20 cellular contexts compared by ENCODE assay signal in the genomic region with DNA sequence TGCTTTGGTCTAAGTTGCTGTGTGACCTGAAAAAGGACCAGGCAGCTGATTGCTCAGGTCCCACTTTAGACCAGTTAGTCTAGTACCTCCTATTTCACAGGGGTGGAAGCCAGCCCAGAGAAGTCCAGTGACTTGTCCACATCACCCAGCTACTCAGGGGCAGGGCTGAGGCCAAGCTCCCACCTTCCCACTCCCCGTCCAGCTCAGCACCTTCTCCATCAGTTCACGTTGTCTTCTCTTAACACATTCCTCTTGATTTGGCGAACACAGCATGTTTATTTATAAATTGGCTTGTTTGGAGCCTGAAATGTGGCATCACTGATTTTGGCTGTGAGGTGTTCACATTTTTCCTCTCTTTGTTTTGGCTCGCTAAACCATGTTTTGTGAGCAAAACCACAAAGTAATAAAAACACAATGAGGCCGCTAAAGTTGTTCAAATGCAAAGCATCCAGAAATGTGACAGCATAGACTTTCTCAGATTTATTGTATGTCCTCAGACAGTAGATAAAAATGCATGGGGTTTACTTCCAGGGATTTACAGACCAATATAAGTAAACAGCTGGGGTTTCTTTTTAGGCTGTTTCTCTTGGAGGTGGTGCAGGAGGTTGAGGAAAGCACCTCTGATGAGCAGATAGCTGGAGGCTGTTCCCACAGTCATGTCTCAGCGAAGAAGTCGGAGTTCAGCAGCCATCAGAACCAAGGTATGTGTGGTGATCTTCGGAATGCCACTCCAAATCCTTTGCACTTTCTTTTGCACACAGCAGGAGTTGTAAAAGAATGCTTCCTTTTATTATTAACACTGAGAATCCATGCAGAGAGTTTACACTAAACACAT.
DNase-seq lines count a peak whose midpoint lies in the region; ATAC-seq, FAIRE-seq and TF ChIP-seq lines count a peak whose summit lies in the region.
"Had no signal": no experiment of that assay in that cellular context is flagged by ENCODE, and none has a peak within 500 bp of the region (broad histone marks: within the 10 kb centered on the region; RNA-seq: fewer than 3 reads in every experiment).

No MANE protein-coding gene starts in this region.

- no peak overlapping the region for H3K4me3 Mint-ChIP-seq in astrocyte (ENCODE audit: unreplicated experiment)
- H3K4me3 Mint-ChIP-seq: activated CD4-positive, alpha-beta memory T cell treated with anti-CD3 and anti-CD28 coated beads, Interleukin-2, amount 10 ng/mL, durations not matched to agents 7 days and 5 days; dendritic cell treated with granulocyte-macrophage colony-stimulating factor and Interleukin-4, amounts not matched to agents 40 ng/mL and 50 ng/mL, for 4 days had no signal

- H3K4me1 ChIP-seq in astrocyte (ENCODE audit: insufficient read depth, low read length) (peaks cover 24% of the 10 kb centered on the region), foreskin keratinocyte (no peaks in the 10 kb centered on the region), psoas muscle (no peaks in the 10 kb centered on the region)
- H3K4me1 ChIP-seq: left lung had no signal

- no peak for TF ChIP-seq CTCF in astrocyte (IDR thresholded peaks at IDR 0.05; ENCODE audit: insufficient read depth, low read depth, low read length)
- TF ChIP-seq CTCF in foreskin keratinocyte (conservative IDR thresholded peaks at IDR 0.05): no peak
- no peak for TF ChIP-seq CTCF in psoas muscle (IDR thresholded peaks at IDR 0.05)

- H4K20me1 ChIP-seq in astrocyte (ENCODE audit: insufficient read depth, low read length): no peaks in the 10 kb centered on the region

- H3K27me3 Mint-ChIP-seq in astrocyte (ENCODE audit: low read depth, unreplicated experiment): peaks cover 11% of the 10 kb centered on the region
- H3K27me3 Mint-ChIP-seq: activated CD4-positive, alpha-beta memory T cell treated with anti-CD3 and anti-CD28 coated beads, Interleukin-2, amount 10 ng/mL, durations not matched to agents 7 days and 5 days; dendritic cell treated with granulocyte-macrophage colony-stimulating factor and Interleukin-4, amounts not matched to agents 40 ng/mL and 50 ng/mL, for 4 days had no signal

- no peak overlapping the region for H2AFZ ChIP-seq in astrocyte (ENCODE audit: low read depth, low read length)

- H3K27me3 ChIP-seq in astrocyte (ENCODE audit: insufficient read depth, low read length) (peaks cover 6% of the 10 kb centered on the region), foreskin keratinocyte (peaks cover 48% of the 10 kb centered on the region), psoas muscle (ENCODE audit: insufficient read depth in 3 of 3, low read length in 2 of 3) (no peaks in the 10 kb centered on the region)
- H3K27me3 ChIP-seq: esophagus squamous epithelium, left lung, stomach had no signal

- no peaks in the 10 kb centered on the region for H3K36me3 Mint-ChIP-seq in astrocyte (ENCODE audit: low read depth, unreplicated experiment)

- no peaks in the 10 kb centered on the region for H3K79me2 ChIP-seq in astrocyte (ENCODE audit: insufficient read depth, low read length)

- no peak overlapping the region for H3K9ac ChIP-seq in astrocyte (ENCODE audit: low read length)

- H3K9me3 ChIP-seq in astrocyte (ENCODE audit: insufficient read depth, low read depth, low read length) (no peaks in the 10 kb centered on the region), psoas muscle (no peaks in the 10 kb centered on the region)
- H3K9me3 ChIP-seq: esophagus squamous epithelium, left lung, stomach had no signal

- FAIRE-seq in astrocyte (lab: Jason Lieb, UNC): peak; percentile 13
- FAIRE-seq: D721Med, RCC 7860 had no signal

- intact Hi-C loops in left colon (cut with DNase I, micrococcal nuclease): loop anchor here in 1 of 2 donors (10.0 kb wide), 1 partner anchor 68 kb away; no protein-coding TSS in a partner anchor
- intact Hi-C loops in psoas muscle (cut with DNase I): no loop called here

- in situ Hi-C loops in ACHN (cut with HindIII; ENCODE audit: low pct_ligation_motif_present, low pct_unique_long_range_greater_than_20kb, low sequenced_read_pairs): no loop called here

- H3K36me3 ChIP-seq in astrocyte (ENCODE audit: insufficient read depth, low read length) (no peaks in the 10 kb centered on the region), psoas muscle (ENCODE audit: insufficient read depth in 1 of 2, low read depth in 1 of 2) (no peaks in the 10 kb centered on the region)
- H3K36me3 ChIP-seq: esophagus squamous epithelium, left lung, stomach had no signal

- whole genome bisulfite sequencing in psoas muscle, 3 donors: 45 to 74% (median 47%) methylated on average over 8 of the region's 8 CpGs

- no peak overlapping the region for H3K4me3 ChIP-seq in astrocyte (ENCODE audit: insufficient read depth, low read depth, low read length)
- no peak overlapping the region for H3K4me3 ChIP-seq in psoas muscle
- H3K4me3 ChIP-seq: esophagus squamous epithelium, left lung, stomach had no signal

- peak overlapping the region; percentile 26 for H3K4me2 ChIP-seq in astrocyte (ENCODE audit: low read length)

- no peak overlapping the region for H3K27ac ChIP-seq in astrocyte (ENCODE audit: low read depth, low read length)
- no peak overlapping the region for H3K27ac ChIP-seq in foreskin keratinocyte
- H3K27ac ChIP-seq in psoas muscle: no peak overlapping the region
- H3K27ac ChIP-seq: esophagus squamous epithelium, left lung, stomach had no signal

- DNase-seq in AG08395 (ENCODE audit: low spot score) (peak; percentile 41), GM04503 (ENCODE audit: low read depth) (peak; percentile 47), astrocyte (ENCODE audit: low read depth) (peak; percentile 71), foreskin keratinocyte (peak; percentile 40 to 71), left colon (no peak), ACHN (no peak), psoas muscle (no peak)
- no peak for DNase-seq in stimulated activated naive CD4-positive, alpha-beta T cell (lab: John Stamatoyannopoulos, UW)
- DNase-seq: activated CD4-positive, alpha-beta memory T cell treated with anti-CD3 and anti-CD28 coated beads, Interleukin-2, amount 10 ng/mL, durations not matched to agents 7 days and 5 days; anterior cingulate cortex; esophagus squamous epithelium; Karpas-422; left lung; NCI-H748 treated with DMSO at 0.1 percent for 48 hours; posterior cingulate gyrus; stimulated activated CD4-positive, alpha-beta T cell treated with anti-CD3 and anti-CD28 coated beads, Interleukin-12 subunit alpha, Interleukin-12 subunit beta, amount 100 ng/mL, for 4 hours; stomach had no signal

- H3K4me1 Mint-ChIP-seq in astrocyte (ENCODE audit: low read depth, unreplicated experiment): peaks cover 21% of the 10 kb centered on the region

- H3K9me3 Mint-ChIP-seq in astrocyte (ENCODE audit: unreplicated experiment): peaks cover 1% of the 10 kb centered on the region
- H3K9me3 Mint-ChIP-seq: activated CD4-positive, alpha-beta memory T cell treated with anti-CD3 and anti-CD28 coated beads, Interleukin-2, amount 10 ng/mL, durations not matched to agents 7 days and 5 days; dendritic cell treated with granulocyte-macrophage colony-stimulating factor and Interleukin-4, amounts not matched to agents 40 ng/mL and 50 ng/mL, for 4 days had no signal

- peak; percentile 40 for ATAC-seq in foreskin keratinocyte
- no peak for ATAC-seq in left colon
- ATAC-seq in psoas muscle: no peak
- ATAC-seq: left lung had no signal

- H3K27ac Mint-ChIP-seq in astrocyte (ENCODE audit: unreplicated experiment): no peak overlapping the region
- H3K27ac Mint-ChIP-seq: activated CD4-positive, alpha-beta memory T cell treated with anti-CD3 and anti-CD28 coated beads, Interleukin-2, amount 10 ng/mL, durations not matched to agents 7 days and 5 days; dendritic cell treated with granulocyte-macrophage colony-stimulating factor and Interleukin-4, amounts not matched to agents 40 ng/mL and 50 ng/mL, for 4 days had no signal

Comparison
In these comparisons a context has a peak if more than half of its experiments do, and no peak if none do; other contexts are left out.
1. DNase-seq: peak in AG08395 (single experiment), GM04503 (single experiment), astrocyte (single experiment) and foreskin keratinocyte (2 of 2); none in left colon (0 of 2), ACHN (single experiment), psoas muscle (0 of 2) and stimulated activated naive CD4-positive, alpha-beta T cell (0 of 6).